In the genomic region with DNA sequence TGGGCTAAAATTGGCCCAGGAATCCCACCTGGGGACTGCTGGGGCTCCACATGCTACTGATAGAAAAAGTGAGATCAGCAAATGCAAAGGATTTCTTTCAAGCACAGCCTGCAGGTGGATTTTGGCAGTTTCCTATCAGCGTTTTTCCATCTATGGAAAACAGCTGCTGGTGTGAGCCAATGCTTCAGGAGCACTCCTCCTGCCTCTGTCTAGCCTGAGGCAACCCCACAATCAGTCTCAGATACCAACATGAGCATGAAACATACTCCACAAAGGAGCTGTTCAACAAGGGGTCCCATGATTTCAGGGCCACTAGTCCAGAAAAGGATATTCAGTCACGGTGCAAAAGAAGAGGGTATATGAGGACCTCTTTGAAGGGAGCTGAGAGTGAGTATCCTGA, we compare ENCODE assay signal across 2 cellular contexts.
TF ChIP-seq lines count a peak whose summit lies in the region.

No MANE protein-coding gene starts in this region.

TF ChIP-seq in SK-N-SH, 30 proteins besides CTCF, POLR2A, EP300 and RAD21:
- TF ChIP-seq TEAD4 (IDR thresholded peaks at IDR 0.05; ENCODE audit: borderline replicate concordance, insufficient read depth) (no peak), GATA2 (CRISPR knock-in tag; IDR thresholded peaks at IDR 0.05) (peak; percentile 43), RCOR1 (IDR thresholded peaks at IDR 0.05; ENCODE audit: low read length) (peak; percentile 82), FOXM1 (IDR thresholded peaks at IDR 0.05; ENCODE audit: low read depth) (no peak), FOSL2 (IDR thresholded peaks at IDR 0.05; ENCODE audit: borderline replicate concordance, low read depth) (no peak), TCF12 (IDR thresholded peaks at IDR 0.05) (peak; percentile 37), TAF1 (IDR thresholded peaks at IDR 0.05; ENCODE audit: borderline replicate concordance, low read depth, low read length) (no peak), ELF1 (IDR thresholded peaks at IDR 0.05) (no peak), JUND (IDR thresholded peaks at IDR 0.05) (no peak), MEF2A (IDR thresholded peaks at IDR 0.05; ENCODE audit: borderline replicate concordance, low read depth) (no peak), NRF1 (IDR thresholded peaks at IDR 0.05; ENCODE audit: low read depth, low read length) (no peak), GABPA (IDR thresholded peaks at IDR 0.05; ENCODE audit: low read depth) (no peak), NFIC (IDR thresholded peaks at IDR 0.05; ENCODE audit: borderline replicate concordance) (no peak), RFX5 (IDR thresholded peaks at IDR 0.05; ENCODE audit: low read length) (no peak)
- TF ChIP-seq, protein P1, sequence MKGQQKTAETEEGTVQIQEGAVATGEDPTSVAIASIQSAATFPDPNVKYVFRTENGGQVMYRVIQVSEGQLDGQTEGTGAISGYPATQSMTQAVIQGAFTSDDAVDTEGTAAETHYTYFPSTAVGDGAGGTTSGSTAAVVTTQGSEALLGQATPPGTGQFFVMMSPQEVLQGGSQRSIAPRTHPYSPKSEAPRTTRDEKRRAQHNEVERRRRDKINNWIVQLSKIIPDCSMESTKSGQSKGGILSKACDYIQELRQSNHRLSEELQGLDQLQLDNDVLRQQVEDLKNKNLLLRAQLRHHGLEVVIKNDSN (IDR thresholded peaks at IDR 0.05; ENCODE audit: borderline replicate concordance, low read depth) = no peak
- TF ChIP-seq, protein P2, sequence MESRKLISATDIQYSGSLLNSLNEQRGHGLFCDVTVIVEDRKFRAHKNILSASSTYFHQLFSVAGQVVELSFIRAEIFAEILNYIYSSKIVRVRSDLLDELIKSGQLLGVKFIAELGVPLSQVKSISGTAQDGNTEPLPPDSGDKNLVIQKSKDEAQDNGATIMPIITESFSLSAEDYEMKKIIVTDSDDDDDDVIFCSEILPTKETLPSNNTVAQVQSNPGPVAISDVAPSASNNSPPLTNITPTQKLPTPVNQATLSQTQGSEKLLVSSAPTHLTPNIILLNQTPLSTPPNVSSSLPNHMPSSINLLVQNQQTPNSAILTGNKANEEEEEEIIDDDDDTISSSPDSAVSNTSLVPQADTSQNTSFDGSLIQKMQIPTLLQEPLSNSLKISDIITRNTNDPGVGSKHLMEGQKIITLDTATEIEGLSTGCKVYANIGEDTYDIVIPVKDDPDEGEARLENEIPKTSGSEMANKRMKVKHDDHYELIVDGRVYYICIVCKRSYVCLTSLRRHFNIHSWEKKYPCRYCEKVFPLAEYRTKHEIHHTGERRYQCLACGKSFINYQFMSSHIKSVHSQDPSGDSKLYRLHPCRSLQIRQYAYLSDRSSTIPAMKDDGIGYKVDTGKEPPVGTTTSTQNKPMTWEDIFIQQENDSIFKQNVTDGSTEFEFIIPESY (IDR thresholded peaks at IDR 0.05; ENCODE audit: borderline replicate concordance, low read depth) = no peak
- TF ChIP-seq, protein P3, sequence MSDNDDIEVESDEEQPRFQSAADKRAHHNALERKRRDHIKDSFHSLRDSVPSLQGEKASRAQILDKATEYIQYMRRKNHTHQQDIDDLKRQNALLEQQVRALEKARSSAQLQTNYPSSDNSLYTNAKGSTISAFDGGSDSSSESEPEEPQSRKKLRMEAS (IDR thresholded peaks at IDR 0.05; ENCODE audit: low read depth) = no peak

TF ChIP-seq in SK-N-SH treated with all-trans-retinoic acid at 6 μM for 48 hours, 23 proteins besides CTCF, POLR2A, EP300 and RAD21:
- TF ChIP-seq BACH2 (CRISPR knock-in tag; IDR thresholded peaks at IDR 0.05; ENCODE audit: borderline replicate concordance) (no peak), PPARA (CRISPR knock-in tag; IDR thresholded peaks at IDR 0.05; ENCODE audit: borderline replicate concordance) (no peak), ARNTL (CRISPR knock-in tag; IDR thresholded peaks at IDR 0.05; ENCODE audit: borderline replicate concordance, low read depth) (no peak), ISL1 (CRISPR knock-in tag; IDR thresholded peaks at IDR 0.05) (no peak), ZFP30 (CRISPR knock-in tag; IDR thresholded peaks at IDR 0.05) (no peak), CSDC2 (CRISPR knock-in tag; IDR thresholded peaks at IDR 0.05) (no peak), ESRRG (CRISPR knock-in tag; IDR thresholded peaks at IDR 0.05) (no peak), OSR1 (CRISPR knock-in tag; IDR thresholded peaks at IDR 0.05) (no peak), GLIS3 (CRISPR knock-in tag; IDR thresholded peaks at IDR 0.05) (no peak), TCF4 (CRISPR knock-in tag; IDR thresholded peaks at IDR 0.05; ENCODE audit: borderline replicate concordance) (no peak), TOX (CRISPR knock-in tag; IDR thresholded peaks at IDR 0.05; ENCODE audit: borderline replicate concordance) (no peak), SNAI2 (CRISPR knock-in tag; IDR thresholded peaks at IDR 0.05) (no peak)
- TF ChIP-seq, protein P4, sequence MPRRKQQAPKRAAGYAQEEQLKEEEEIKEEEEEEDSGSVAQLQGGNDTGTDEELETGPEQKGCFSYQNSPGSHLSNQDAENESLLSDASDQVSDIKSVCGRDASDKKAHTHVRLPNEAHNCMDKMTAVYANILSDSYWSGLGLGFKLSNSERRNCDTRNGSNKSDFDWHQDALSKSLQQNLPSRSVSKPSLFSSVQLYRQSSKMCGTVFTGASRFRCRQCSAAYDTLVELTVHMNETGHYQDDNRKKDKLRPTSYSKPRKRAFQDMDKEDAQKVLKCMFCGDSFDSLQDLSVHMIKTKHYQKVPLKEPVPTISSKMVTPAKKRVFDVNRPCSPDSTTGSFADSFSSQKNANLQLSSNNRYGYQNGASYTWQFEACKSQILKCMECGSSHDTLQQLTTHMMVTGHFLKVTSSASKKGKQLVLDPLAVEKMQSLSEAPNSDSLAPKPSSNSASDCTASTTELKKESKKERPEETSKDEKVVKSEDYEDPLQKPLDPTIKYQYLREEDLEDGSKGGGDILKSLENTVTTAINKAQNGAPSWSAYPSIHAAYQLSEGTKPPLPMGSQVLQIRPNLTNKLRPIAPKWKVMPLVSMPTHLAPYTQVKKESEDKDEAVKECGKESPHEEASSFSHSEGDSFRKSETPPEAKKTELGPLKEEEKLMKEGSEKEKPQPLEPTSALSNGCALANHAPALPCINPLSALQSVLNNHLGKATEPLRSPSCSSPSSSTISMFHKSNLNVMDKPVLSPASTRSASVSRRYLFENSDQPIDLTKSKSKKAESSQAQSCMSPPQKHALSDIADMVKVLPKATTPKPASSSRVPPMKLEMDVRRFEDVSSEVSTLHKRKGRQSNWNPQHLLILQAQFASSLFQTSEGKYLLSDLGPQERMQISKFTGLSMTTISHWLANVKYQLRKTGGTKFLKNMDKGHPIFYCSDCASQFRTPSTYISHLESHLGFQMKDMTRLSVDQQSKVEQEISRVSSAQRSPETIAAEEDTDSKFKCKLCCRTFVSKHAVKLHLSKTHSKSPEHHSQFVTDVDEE (CRISPR knock-in tag; IDR thresholded peaks at IDR 0.05) = no peak
- TF ChIP-seq, protein P5, sequence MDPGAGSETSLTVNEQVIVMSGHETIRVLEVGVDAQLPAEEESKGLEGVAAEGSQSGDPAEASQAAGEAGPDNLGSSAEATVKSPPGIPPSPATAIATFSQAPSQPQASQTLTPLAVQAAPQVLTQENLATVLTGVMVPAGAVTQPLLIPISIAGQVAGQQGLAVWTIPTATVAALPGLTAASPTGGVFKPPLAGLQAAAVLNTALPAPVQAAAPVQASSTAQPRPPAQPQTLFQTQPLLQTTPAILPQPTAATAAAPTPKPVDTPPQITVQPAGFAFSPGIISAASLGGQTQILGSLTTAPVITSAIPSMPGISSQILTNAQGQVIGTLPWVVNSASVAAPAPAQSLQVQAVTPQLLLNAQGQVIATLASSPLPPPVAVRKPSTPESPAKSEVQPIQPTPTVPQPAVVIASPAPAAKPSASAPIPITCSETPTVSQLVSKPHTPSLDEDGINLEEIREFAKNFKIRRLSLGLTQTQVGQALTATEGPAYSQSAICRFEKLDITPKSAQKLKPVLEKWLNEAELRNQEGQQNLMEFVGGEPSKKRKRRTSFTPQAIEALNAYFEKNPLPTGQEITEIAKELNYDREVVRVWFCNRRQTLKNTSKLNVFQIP (CRISPR knock-in tag; IDR thresholded peaks at IDR 0.05; ENCODE audit: borderline replicate concordance, low read depth) = no peak
- TF ChIP-seq, protein P6, sequence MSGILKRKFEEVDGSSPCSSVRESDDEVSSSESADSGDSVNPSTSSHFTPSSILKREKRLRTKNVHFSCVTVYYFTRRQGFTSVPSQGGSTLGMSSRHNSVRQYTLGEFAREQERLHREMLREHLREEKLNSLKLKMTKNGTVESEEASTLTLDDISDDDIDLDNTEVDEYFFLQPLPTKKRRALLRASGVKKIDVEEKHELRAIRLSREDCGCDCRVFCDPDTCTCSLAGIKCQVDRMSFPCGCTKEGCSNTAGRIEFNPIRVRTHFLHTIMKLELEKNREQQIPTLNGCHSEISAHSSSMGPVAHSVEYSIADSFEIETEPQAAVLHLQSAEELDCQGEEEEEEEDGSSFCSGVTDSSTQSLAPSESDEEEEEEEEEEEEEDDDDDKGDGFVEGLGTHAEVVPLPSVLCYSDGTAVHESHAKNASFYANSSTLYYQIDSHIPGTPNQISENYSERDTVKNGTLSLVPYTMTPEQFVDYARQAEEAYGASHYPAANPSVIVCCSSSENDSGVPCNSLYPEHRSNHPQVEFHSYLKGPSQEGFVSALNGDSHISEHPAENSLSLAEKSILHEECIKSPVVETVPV (CRISPR knock-in tag; IDR thresholded peaks at IDR 0.05) = no peak
- TF ChIP-seq, protein P7, sequence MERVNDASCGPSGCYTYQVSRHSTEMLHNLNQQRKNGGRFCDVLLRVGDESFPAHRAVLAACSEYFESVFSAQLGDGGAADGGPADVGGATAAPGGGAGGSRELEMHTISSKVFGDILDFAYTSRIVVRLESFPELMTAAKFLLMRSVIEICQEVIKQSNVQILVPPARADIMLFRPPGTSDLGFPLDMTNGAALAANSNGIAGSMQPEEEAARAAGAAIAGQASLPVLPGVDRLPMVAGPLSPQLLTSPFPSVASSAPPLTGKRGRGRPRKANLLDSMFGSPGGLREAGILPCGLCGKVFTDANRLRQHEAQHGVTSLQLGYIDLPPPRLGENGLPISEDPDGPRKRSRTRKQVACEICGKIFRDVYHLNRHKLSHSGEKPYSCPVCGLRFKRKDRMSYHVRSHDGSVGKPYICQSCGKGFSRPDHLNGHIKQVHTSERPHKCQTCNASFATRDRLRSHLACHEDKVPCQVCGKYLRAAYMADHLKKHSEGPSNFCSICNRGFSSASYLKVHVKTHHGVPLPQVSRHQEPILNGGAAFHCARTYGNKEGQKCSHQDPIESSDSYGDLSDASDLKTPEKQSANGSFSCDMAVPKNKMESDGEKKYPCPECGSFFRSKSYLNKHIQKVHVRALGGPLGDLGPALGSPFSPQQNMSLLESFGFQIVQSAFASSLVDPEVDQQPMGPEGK (CRISPR knock-in tag; IDR thresholded peaks at IDR 0.05; ENCODE audit: borderline replicate concordance) = no peak
- TF ChIP-seq, protein P8, sequence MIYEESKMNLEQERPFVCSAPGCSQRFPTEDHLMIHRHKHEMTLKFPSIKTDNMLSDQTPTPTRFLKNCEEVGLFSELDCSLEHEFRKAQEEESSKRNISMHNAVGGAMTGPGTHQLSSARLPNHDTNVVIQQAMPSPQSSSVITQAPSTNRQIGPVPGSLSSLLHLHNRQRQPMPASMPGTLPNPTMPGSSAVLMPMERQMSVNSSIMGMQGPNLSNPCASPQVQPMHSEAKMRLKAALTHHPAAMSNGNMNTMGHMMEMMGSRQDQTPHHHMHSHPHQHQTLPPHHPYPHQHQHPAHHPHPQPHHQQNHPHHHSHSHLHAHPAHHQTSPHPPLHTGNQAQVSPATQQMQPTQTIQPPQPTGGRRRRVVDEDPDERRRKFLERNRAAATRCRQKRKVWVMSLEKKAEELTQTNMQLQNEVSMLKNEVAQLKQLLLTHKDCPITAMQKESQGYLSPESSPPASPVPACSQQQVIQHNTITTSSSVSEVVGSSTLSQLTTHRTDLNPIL (CRISPR knock-in tag; IDR thresholded peaks at IDR 0.05; ENCODE audit: low read depth) = no peak
